ENCODE assay signal across 8 cellular contexts in the genomic region with DNA sequence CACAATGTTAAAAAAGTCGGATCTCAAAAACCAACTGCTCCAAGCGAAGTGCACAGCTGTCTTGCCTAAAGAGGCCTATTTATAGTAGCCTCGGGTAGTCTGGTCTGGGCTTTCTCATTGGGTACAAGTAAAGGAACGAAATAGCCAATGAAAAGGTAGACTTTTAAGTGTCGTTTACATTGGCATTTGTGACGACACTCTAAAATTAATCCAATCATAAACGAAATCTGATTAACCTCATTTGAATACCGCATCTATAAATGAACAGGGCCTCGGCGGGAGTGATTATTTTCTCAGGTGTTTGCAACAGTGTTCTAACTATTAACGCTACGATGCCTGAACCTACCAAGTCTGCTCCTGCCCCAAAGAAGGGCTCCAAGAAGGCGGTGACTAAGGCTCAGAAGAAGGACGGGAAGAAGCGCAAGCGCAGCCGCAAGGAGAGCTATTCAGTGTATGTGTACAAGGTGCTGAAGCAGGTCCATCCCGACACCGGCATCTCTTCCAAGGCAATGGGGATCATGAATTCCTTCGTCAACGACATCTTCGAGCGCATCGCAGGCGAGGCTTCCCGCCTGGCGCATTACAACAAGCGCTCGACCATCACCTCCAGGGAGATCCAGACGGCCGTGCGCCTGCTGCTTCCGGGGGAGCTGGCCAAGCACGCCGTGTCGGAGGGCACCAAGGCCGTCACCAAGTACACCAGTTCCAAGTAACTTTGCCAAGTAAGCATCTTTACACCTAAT.
DNase-seq lines count a peak whose midpoint lies in the region; ATAC-seq, FAIRE-seq and TF ChIP-seq lines count a peak whose summit lies in the region.

No MANE protein-coding gene starts in this region.

- peak overlapping the region; percentile 95 for H3K9ac ChIP-seq in keratinocyte (ENCODE audit: control insufficient read depth, extremely low read depth, insufficient read depth, low read length)

- H3K79me2 ChIP-seq in keratinocyte (ENCODE audit: control insufficient read depth, insufficient read depth, low read length) = peaks cover 8% of the 10 kb centered on the region

- H3K9me1 ChIP-seq in keratinocyte (ENCODE audit: control insufficient read depth, extremely low read depth, insufficient read depth, low read length) = no peaks in the 10 kb centered on the region

- FAIRE-seq in keratinocyte (lab: Jason Lieb, UNC) = peak; percentile 63

- no peaks in the 10 kb centered on the region for H3K27me3 ChIP-seq in keratinocyte (ENCODE audit: control insufficient read depth, extremely low read depth, insufficient read depth, low read length)

- no peaks in the 10 kb centered on the region for H4K20me1 ChIP-seq in keratinocyte (ENCODE audit: control insufficient read depth, extremely low read depth, insufficient read depth, low read length)

- no peaks in the 10 kb centered on the region for H3K9me3 ChIP-seq in keratinocyte (ENCODE audit: control insufficient read depth, low read depth, low read length)

- no peak overlapping the region for H2AFZ ChIP-seq in keratinocyte (ENCODE audit: control insufficient read depth, low read length)

- peak overlapping the region; percentile 96 for H3K27ac ChIP-seq in keratinocyte (ENCODE audit: control insufficient read depth, insufficient read depth, low read length)

- H3K36me3 ChIP-seq in keratinocyte (ENCODE audit: control insufficient read depth in 2 of 2, extremely low read depth in 1 of 2, insufficient read depth in 2 of 2, low read length in 2 of 2) = no peaks in the 10 kb centered on the region

- ATAC-seq in GM19023 (IDR thresholded peaks at IDR 0.05; ENCODE audit: unreplicated experiment) (peak; percentile 59), HG03280 (IDR thresholded peaks at IDR 0.05; ENCODE audit: unreplicated experiment) (peak; percentile 66)
- ATAC-seq in activated CD4-positive, CD25-positive, alpha-beta regulatory T cell treated with anti-CD3 and anti-CD28 coated beads, Interleukin-2, amount 50 U/mL, for 24 hours = peak; percentile 77 to 78

- TF ChIP-seq CTCF in keratinocyte (optimal IDR thresholded peaks at IDR 0.05 in 1 of 3, IDR thresholded peaks at IDR 0.05 in 1 of 3, conservative IDR thresholded peaks at IDR 0.05 in 1 of 3; ENCODE audit: extremely low read depth in 1 of 3, insufficient read depth in 2 of 3, low read length in 3 of 3) = no peak

- H3K4me3 ChIP-seq in keratinocyte (ENCODE audit: control insufficient read depth in 2 of 3, extremely low read depth in 1 of 3, insufficient read depth in 2 of 3, low read depth in 1 of 3, low read length in 3 of 3) = peak overlapping the region; percentile 68 to 90 (median 79)

- H3K4me2 ChIP-seq in keratinocyte (ENCODE audit: control insufficient read depth, extremely low read depth, insufficient read depth, low read depth, low read length) = peak overlapping the region; percentile 87

- peaks cover 21% of the 10 kb centered on the region for H3K4me1 ChIP-seq in keratinocyte (ENCODE audit: control insufficient read depth, extremely low read depth, insufficient read depth, low read length)

- DNase-seq in AG08396 (ENCODE audit: low spot score) (peak; percentile 89), NCI-H446 (lab: John Stamatoyannopoulos, UW) (peak; percentile 98 to 99), cerebellum (ENCODE audit: low spot score) (peak; percentile 96), keratinocyte (ENCODE audit: low read depth, low spot score) (peak; percentile 86)
- DNase-seq in stimulated activated CD4-positive, alpha-beta T cell treated with anti-CD3 and anti-CD28 coated beads, Interleukin-12 subunit alpha, Interleukin-12 subunit beta, amount 100 ng/mL, for 48 hours (ENCODE audit: low read depth in 2 of 3, low spot score in 1 of 3) = peak; percentile 72 to 84 (median 83)

- dilution Hi-C loops in keratinocyte (cut with MboI; ENCODE audit: extremely low pct_ligation_motif_present, low sequenced_read_pairs) = no loop called here

Comparison
In these comparisons a context has a peak if more than half of its experiments do, and no peak if none do; other contexts are left out.
1. Peak in every context shown above with its lines: DNase-seq, ATAC-seq, H3K4me3 ChIP-seq and H3K27ac ChIP-seq.